In the genomic region with DNA sequence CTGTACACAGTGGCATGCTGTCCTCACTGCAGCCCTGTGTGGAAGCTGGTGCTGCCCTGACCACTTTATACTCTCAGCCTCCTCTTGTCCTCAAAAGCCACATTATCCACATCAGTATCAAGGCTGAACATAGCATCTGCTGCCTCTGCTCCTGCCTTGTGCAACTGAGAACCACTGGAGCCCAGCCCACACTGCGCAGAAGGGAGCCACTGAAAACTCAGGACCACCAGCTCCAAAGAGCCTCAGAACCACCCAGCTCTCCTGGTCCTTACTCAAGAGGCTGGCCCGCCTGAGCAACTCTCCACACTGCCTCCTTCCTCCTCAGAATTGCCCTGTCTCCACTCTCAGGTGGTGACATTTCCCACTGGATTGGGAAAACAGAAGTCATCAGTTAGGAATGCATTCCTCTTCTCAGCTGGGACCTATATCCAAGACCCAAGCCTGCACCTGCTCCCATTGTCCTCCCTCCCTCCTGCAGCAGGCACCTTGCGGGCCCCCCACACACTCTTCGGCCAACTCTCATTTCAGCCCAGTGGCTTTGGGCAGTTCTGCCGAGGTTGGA, we compare ENCODE assay signal across 23 cellular contexts. TPM values are rescaled to one million over a fixed set of nuclear protein-coding genes. Genes with fewer than 3 reads are reported as not detected.
"Had no signal": no experiment of that assay in that cellular context is flagged by ENCODE, and none has a peak within 500 bp of the region (broad histone marks: within the 10 kb centered on the region; RNA-seq: fewer than 3 reads in every experiment).

No MANE protein-coding gene starts in this region.

- H3K27me3 ChIP-seq: upper lobe of left lung had no signal

- H3K27ac ChIP-seq: brain microvascular endothelial cell, coronary artery, left ventricle myocardium inferior, stomach, upper lobe of left lung had no signal

- H3K36me3 Mint-ChIP-seq: activated CD4-positive, alpha-beta memory T cell treated with anti-CD3 and anti-CD28 coated beads for 36 hours; activated CD8-positive, alpha-beta memory T cell treated with anti-CD3 and anti-CD28 coated beads, Interleukin-2, amount 10 ng/mL, durations not matched to agents 7 days and 5 days; activated naive CD4-positive, alpha-beta T cell treated with anti-CD3 and anti-CD28 coated beads, Interleukin-2, amount 10 ng/mL, durations not matched to agents 7 days and 5 days; T-cell; WTC11 had no signal

- FAIRE-seq: endometrium had no signal

- DNase-seq: activated CD4-positive, alpha-beta memory T cell treated with anti-CD3 and anti-CD28 coated beads for 36 hours; activated CD4-positive, alpha-beta T cell treated with anti-CD3 and anti-CD28 coated beads for 36 hours; activated CD8-positive, alpha-beta memory T cell treated with anti-CD3 and anti-CD28 coated beads, Interleukin-2, amount 10 ng/mL, durations not matched to agents 7 days and 5 days; activated naive CD4-positive, alpha-beta T cell treated with anti-CD3 and anti-CD28 coated beads, Interleukin-2, amount 10 ng/mL, durations not matched to agents 7 days and 5 days; aorta; brain microvascular endothelial cell; erythroblast; foreskin melanocyte; left ventricle myocardium inferior; mammary epithelial cell; stomach; T-cell; upper lobe of left lung had no signal

- H3K36me3 ChIP-seq: brain microvascular endothelial cell, left ventricle myocardium inferior, stomach, upper lobe of left lung had no signal

- H3K4me3 ChIP-seq: coronary artery, left ventricle myocardium inferior, stomach, upper lobe of left lung had no signal

- H3K27ac Mint-ChIP-seq: activated CD4-positive, alpha-beta memory T cell treated with anti-CD3 and anti-CD28 coated beads for 36 hours; activated CD4-positive, alpha-beta T cell treated with anti-CD3 and anti-CD28 coated beads for 36 hours; activated CD8-positive, alpha-beta memory T cell treated with anti-CD3 and anti-CD28 coated beads, Interleukin-2, amount 10 ng/mL, durations not matched to agents 7 days and 5 days; activated naive CD4-positive, alpha-beta T cell treated with anti-CD3 and anti-CD28 coated beads, Interleukin-2, amount 10 ng/mL, durations not matched to agents 7 days and 5 days; T-cell; WTC11 had no signal

- H3K4me3 Mint-ChIP-seq: activated CD4-positive, alpha-beta memory T cell treated with anti-CD3 and anti-CD28 coated beads for 36 hours; activated CD4-positive, alpha-beta T cell treated with anti-CD3 and anti-CD28 coated beads for 36 hours; activated CD8-positive, alpha-beta memory T cell treated with anti-CD3 and anti-CD28 coated beads, Interleukin-2, amount 10 ng/mL, durations not matched to agents 7 days and 5 days; activated naive CD4-positive, alpha-beta T cell treated with anti-CD3 and anti-CD28 coated beads, Interleukin-2, amount 10 ng/mL, durations not matched to agents 7 days and 5 days; central memory CD8-positive, alpha-beta T cell; T-cell; WTC11 had no signal

- H3K9me3 Mint-ChIP-seq: activated CD4-positive, alpha-beta memory T cell treated with anti-CD3 and anti-CD28 coated beads for 36 hours; activated naive CD4-positive, alpha-beta T cell treated with anti-CD3 and anti-CD28 coated beads, Interleukin-2, amount 10 ng/mL, durations not matched to agents 7 days and 5 days; central memory CD8-positive, alpha-beta T cell; T-cell; WTC11 had no signal

- H3K4me1 Mint-ChIP-seq: activated CD8-positive, alpha-beta memory T cell treated with anti-CD3 and anti-CD28 coated beads, Interleukin-2, amount 10 ng/mL, durations not matched to agents 7 days and 5 days; activated naive CD4-positive, alpha-beta T cell treated with anti-CD3 and anti-CD28 coated beads, Interleukin-2, amount 10 ng/mL, durations not matched to agents 7 days and 5 days; central memory CD8-positive, alpha-beta T cell had no signal

- H3K9me3 ChIP-seq: left ventricle myocardium inferior, stomach, upper lobe of left lung had no signal

RNA-seq across cellular contexts. Expression of gene KISS1, which starts 7.0 kb away (rescaled TPM):
- total RNA-seq: activated CD4-positive, alpha-beta memory T cell treated with anti-CD3 and anti-CD28 coated beads for 36 hours; activated CD4-positive, alpha-beta T cell treated with anti-CD3 and anti-CD28 coated beads for 36 hours; activated CD8-positive, alpha-beta memory T cell treated with anti-CD3 and anti-CD28 coated beads, Interleukin-2, amount 10 ng/mL, durations not matched to agents 7 days and 5 days; aorta; left ventricle myocardium inferior; mammary epithelial cell; mononuclear cell; omental fat pad; posterior vena cava; skeletal muscle tissue; T-cell; temporal lobe had no signal
- polyA plus RNA-seq: mammary epithelial cell, neural cell had no signal

RNA-seq across cellular contexts. Expression of gene GOLT1A, which starts 10.5 kb away (rescaled TPM):
- total RNA-seq: activated CD8-positive, alpha-beta memory T cell treated with anti-CD3 and anti-CD28 coated beads, Interleukin-2, amount 10 ng/mL, durations not matched to agents 7 days and 5 days; aorta; left ventricle myocardium inferior; mononuclear cell; omental fat pad; posterior vena cava; skeletal muscle tissue had no signal
- polyA plus RNA-seq: neural cell had no signal

RNA-seq across cellular contexts. Expression of gene REN, which starts 37.1 kb away (rescaled TPM):
- total RNA-seq: activated CD4-positive, alpha-beta memory T cell treated with anti-CD3 and anti-CD28 coated beads for 36 hours; activated CD4-positive, alpha-beta T cell treated with anti-CD3 and anti-CD28 coated beads for 36 hours; activated CD8-positive, alpha-beta memory T cell treated with anti-CD3 and anti-CD28 coated beads, Interleukin-2, amount 10 ng/mL, durations not matched to agents 7 days and 5 days; aorta; left ventricle myocardium inferior; mammary epithelial cell; mononuclear cell; posterior vena cava; skeletal muscle tissue; stomach; T-cell; temporal lobe; WTC11 had no signal
- polyA plus RNA-seq: aorta, neural cell had no signal

RNA-seq across cellular contexts. Expression of gene ETNK2, which starts 51.4 kb away (rescaled TPM):
- total RNA-seq: activated CD8-positive, alpha-beta memory T cell treated with anti-CD3 and anti-CD28 coated beads, Interleukin-2, amount 10 ng/mL, durations not matched to agents 7 days and 5 days had no signal
